ENCODE assay signal across 10 cellular contexts in genomic region chr5:96968074-96968473, GRCh38. TPM values are rescaled to one million over a fixed set of nuclear protein-coding genes. Genes with fewer than 3 reads are reported as not detected.
DNase-seq lines count a peak whose midpoint lies in the region; ATAC-seq lines count a peak whose summit lies in the region.
"Had no signal": no experiment of that assay in that cellular context is flagged by ENCODE, and none has a peak within 500 bp of the region (broad histone marks: within the 10 kb centered on the region; RNA-seq: fewer than 3 reads in every experiment).

No MANE protein-coding gene starts in this region.

- H3K9ac ChIP-seq in neuronal stem cell (ENCODE audit: low read depth, low read length, poor library complexity): no peak overlapping the region

- ATAC-seq in esophagus mucosa: peak; percentile 58

- no peaks in the 10 kb centered on the region for H3K79me1 ChIP-seq in neuronal stem cell (ENCODE audit: low read depth, low read length)

- WGBS in neuronal stem cell (ENCODE audit: extremely low coverage in 2 of 2, insufficient read length in 2 of 2, insufficient replicate concordance in 1 of 2), 2 donors: no CpG with 5 or more reads among the region's 1 CpG

- no peaks in the 10 kb centered on the region for H3K27me3 ChIP-seq in neuronal stem cell (ENCODE audit: control insufficient read depth in 3 of 3, insufficient read depth in 3 of 3, low read depth in 1 of 3, low read length in 3 of 3)

- H2AK5ac ChIP-seq in neuronal stem cell (ENCODE audit: low read depth, low read length): no peak overlapping the region

- H3K18ac ChIP-seq in neuronal stem cell (ENCODE audit: low read length): no peak overlapping the region

- H4K8ac ChIP-seq in neuronal stem cell (ENCODE audit: low read depth, low read length): no peak overlapping the region

- H3K23ac ChIP-seq in neuronal stem cell (ENCODE audit: low read depth, low read length, poor library complexity): no peak overlapping the region

- H3K27ac ChIP-seq in neuronal stem cell (replicated peaks; ENCODE audit: low read length): no peak overlapping the region

- H4K91ac ChIP-seq in neuronal stem cell (ENCODE audit: low read depth, low read length, poor library complexity): no peak overlapping the region

- H3K4ac ChIP-seq in neuronal stem cell (ENCODE audit: low read length): no peak overlapping the region

- no peaks in the 10 kb centered on the region for H3K9me3 ChIP-seq in neuronal stem cell (replicated peaks in 1 of 2; ENCODE audit: control insufficient read depth in 2 of 2, insufficient read depth in 1 of 2, low read depth in 1 of 2, low read length in 2 of 2)

- H2AFZ ChIP-seq in neuronal stem cell (ENCODE audit: low read length): peak overlapping the region; percentile 27

- H3K4me2 ChIP-seq in neuronal stem cell (ENCODE audit: insufficient read depth, low read length, poor library complexity, severe bottlenecking): no peak overlapping the region

- H2BK12ac ChIP-seq in neuronal stem cell (ENCODE audit: low read length): no peak overlapping the region

- no peak overlapping the region for H2BK15ac ChIP-seq in neuronal stem cell (ENCODE audit: low read length)

- no peak overlapping the region for H2BK120ac ChIP-seq in neuronal stem cell (ENCODE audit: low read depth, low read length)

- peak; percentile 74 for DNase-seq in DMS 273 treated with DMSO at 0.1 percent for 48 hours (lab: John Stamatoyannopoulos, UW)
- DNase-seq in NCI-H446 (lab: John Stamatoyannopoulos, UW): peak; percentile 68 to 75
- DNase-seq in neuronal stem cell (ENCODE audit: low spot score): no peak
- DNase-seq in NCI-H748 (lab: John Stamatoyannopoulos, UW; ENCODE audit: unreplicated experiment): no peak
- DNase-seq in NCI-H510A treated with DMSO at 0.1 percent for 48 hours (lab: John Stamatoyannopoulos, UW): no peak
- DNase-seq in activated naive CD4-positive, alpha-beta T cell treated with Interleukin-2 at 50 U/mL for 16 hours: no peak
- no peak for DNase-seq in NCI-H2171 treated with DMSO at 0.1 percent for 48 hours (lab: John Stamatoyannopoulos, UW)
- DNase-seq: activated effector memory CD4-positive, alpha-beta T cell treated with Interleukin-2 at 50 U/mL for 16 hours; stimulated activated CD4-positive, alpha-beta T cell treated with anti-CD3 and anti-CD28 coated beads, Interleukin-1b, Interleukin-23, amount 100 ng/mL, for 48 hours had no signal

- H3K36me3 ChIP-seq in neuronal stem cell (replicated peaks in 1 of 2; ENCODE audit: control insufficient read depth in 2 of 2, insufficient read depth in 2 of 2, low read length in 2 of 2): no peaks in the 10 kb centered on the region

- no peak overlapping the region for H3K4me3 ChIP-seq in neuronal stem cell (ENCODE audit: low read length in 2 of 2)

- no peak overlapping the region for H2BK5ac ChIP-seq in neuronal stem cell (ENCODE audit: low read length)

- no peak overlapping the region for H3K14ac ChIP-seq in neuronal stem cell (ENCODE audit: low read length)

- peaks cover 2 to 7% of the 10 kb centered on the region in 2 donors for H3K4me1 ChIP-seq in neuronal stem cell (ENCODE audit: control insufficient read depth in 2 of 2, insufficient read depth in 1 of 2, low read depth in 1 of 2, low read length in 2 of 2)

RNA-seq across cellular contexts. Expression of gene LNPEP, which starts 32.2 kb away (rescaled TPM):
- 23.6 TPM for total RNA-seq in esophagus mucosa
- 2.2 TPM for polyA plus RNA-seq in neuronal stem cell (2013, experiment 1 of 2)
- 2.7 TPM for polyA plus RNA-seq in neuronal stem cell (2013, experiment 2 of 2)

Comparison
In these comparisons a context has a peak if more than half of its experiments do, and no peak if none do; other contexts are left out.
1. DNase-seq: peak in DMS 273 treated with DMSO at 0.1 percent for 48 hours (single experiment) and NCI-H446 (2 of 2); none in neuronal stem cell (single experiment), NCI-H748 (single experiment), NCI-H510A treated with DMSO at 0.1 percent for 48 hours (single experiment), activated naive CD4-positive, alpha-beta T cell treated with Interleukin-2 at 50 U/mL for 16 hours (single experiment) and NCI-H2171 treated with DMSO at 0.1 percent for 48 hours (single experiment).